ENCODE assay signal across 1 cellular context in the genomic region with DNA sequence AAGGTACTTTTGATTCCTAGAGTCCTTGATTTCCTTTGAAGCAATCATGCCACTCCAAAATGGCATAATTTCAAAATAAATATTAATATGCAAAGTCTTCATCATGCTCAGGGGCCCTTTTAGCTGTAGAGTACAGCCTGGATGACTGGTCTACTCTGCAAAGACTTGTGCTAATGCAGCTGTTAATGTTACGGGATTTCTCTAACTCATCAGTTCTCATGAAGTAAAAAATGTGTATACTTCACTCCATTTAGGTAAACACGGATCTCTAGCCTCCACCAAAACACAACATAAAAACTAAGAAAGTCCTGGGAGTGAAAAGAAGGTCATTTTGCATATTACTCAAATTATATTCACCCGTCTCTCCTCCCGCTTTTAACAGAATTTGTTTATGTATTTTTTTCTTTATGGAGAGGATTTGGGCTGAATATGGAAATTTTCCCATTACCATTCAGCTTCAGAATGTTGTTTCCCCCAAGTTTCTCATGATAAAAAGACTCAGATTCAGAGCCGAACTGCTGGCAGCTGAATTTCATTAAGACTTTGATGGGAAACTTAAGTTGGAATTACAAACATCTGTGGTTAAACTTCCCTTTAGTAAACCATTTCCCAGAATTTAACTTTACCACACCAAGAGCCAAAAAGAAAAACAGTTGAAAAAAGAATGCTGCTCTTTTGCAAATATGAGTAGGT.
TF ChIP-seq lines count a peak whose summit lies in the region.

No MANE protein-coding gene starts in this region.

TF ChIP-seq in WTC11, 78 proteins besides CTCF, POLR2A, EP300 and RAD21 (continued from another document):
- no peak for TF ChIP-seq ZNF532 (CRISPR knock-in tag; IDR thresholded peaks at IDR 0.05; ENCODE audit: borderline replicate concordance)
- no peak for TF ChIP-seq ZNF416 (CRISPR knock-in tag; IDR thresholded peaks at IDR 0.05)
- no peak for TF ChIP-seq TP53 (CRISPR knock-in tag; IDR thresholded peaks at IDR 0.05)
- TF ChIP-seq CBFB (CRISPR knock-in tag; IDR thresholded peaks at IDR 0.05; ENCODE audit: low read depth): no peak
- TF ChIP-seq ZNF263 (CRISPR knock-in tag; IDR thresholded peaks at IDR 0.05; ENCODE audit: low read depth): no peak
- TF ChIP-seq, protein P1, sequence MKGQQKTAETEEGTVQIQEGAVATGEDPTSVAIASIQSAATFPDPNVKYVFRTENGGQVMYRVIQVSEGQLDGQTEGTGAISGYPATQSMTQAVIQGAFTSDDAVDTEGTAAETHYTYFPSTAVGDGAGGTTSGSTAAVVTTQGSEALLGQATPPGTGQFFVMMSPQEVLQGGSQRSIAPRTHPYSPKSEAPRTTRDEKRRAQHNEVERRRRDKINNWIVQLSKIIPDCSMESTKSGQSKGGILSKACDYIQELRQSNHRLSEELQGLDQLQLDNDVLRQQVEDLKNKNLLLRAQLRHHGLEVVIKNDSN (CRISPR knock-in tag; IDR thresholded peaks at IDR 0.05): no peak
- TF ChIP-seq CREM (CRISPR knock-in tag; IDR thresholded peaks at IDR 0.05): no peak
- TF ChIP-seq, protein P2, sequence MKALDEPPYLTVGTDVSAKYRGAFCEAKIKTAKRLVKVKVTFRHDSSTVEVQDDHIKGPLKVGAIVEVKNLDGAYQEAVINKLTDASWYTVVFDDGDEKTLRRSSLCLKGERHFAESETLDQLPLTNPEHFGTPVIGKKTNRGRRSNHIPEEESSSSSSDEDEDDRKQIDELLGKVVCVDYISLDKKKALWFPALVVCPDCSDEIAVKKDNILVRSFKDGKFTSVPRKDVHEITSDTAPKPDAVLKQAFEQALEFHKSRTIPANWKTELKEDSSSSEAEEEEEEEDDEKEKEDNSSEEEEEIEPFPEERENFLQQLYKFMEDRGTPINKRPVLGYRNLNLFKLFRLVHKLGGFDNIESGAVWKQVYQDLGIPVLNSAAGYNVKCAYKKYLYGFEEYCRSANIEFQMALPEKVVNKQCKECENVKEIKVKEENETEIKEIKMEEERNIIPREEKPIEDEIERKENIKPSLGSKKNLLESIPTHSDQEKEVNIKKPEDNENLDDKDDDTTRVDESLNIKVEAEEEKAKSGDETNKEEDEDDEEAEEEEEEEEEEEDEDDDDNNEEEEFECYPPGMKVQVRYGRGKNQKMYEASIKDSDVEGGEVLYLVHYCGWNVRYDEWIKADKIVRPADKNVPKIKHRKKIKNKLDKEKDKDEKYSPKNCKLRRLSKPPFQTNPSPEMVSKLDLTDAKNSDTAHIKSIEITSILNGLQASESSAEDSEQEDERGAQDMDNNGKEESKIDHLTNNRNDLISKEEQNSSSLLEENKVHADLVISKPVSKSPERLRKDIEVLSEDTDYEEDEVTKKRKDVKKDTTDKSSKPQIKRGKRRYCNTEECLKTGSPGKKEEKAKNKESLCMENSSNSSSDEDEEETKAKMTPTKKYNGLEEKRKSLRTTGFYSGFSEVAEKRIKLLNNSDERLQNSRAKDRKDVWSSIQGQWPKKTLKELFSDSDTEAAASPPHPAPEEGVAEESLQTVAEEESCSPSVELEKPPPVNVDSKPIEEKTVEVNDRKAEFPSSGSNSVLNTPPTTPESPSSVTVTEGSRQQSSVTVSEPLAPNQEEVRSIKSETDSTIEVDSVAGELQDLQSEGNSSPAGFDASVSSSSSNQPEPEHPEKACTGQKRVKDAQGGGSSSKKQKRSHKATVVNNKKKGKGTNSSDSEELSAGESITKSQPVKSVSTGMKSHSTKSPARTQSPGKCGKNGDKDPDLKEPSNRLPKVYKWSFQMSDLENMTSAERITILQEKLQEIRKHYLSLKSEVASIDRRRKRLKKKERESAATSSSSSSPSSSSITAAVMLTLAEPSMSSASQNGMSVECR (CRISPR knock-in tag; IDR thresholded peaks at IDR 0.05; ENCODE audit: borderline replicate concordance): no peak
- no peak for TF ChIP-seq ZNF138 (CRISPR knock-in tag; conservative IDR thresholded peaks at IDR 0.05)
- TF ChIP-seq, protein P3, sequence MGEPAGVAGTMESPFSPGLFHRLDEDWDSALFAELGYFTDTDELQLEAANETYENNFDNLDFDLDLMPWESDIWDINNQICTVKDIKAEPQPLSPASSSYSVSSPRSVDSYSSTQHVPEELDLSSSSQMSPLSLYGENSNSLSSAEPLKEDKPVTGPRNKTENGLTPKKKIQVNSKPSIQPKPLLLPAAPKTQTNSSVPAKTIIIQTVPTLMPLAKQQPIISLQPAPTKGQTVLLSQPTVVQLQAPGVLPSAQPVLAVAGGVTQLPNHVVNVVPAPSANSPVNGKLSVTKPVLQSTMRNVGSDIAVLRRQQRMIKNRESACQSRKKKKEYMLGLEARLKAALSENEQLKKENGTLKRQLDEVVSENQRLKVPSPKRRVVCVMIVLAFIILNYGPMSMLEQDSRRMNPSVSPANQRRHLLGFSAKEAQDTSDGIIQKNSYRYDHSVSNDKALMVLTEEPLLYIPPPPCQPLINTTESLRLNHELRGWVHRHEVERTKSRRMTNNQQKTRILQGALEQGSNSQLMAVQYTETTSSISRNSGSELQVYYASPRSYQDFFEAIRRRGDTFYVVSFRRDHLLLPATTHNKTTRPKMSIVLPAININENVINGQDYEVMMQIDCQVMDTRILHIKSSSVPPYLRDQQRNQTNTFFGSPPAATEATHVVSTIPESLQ (CRISPR knock-in tag; IDR thresholded peaks at IDR 0.05): no peak
